16 cellular contexts compared by ENCODE assay signal in the genomic region with DNA sequence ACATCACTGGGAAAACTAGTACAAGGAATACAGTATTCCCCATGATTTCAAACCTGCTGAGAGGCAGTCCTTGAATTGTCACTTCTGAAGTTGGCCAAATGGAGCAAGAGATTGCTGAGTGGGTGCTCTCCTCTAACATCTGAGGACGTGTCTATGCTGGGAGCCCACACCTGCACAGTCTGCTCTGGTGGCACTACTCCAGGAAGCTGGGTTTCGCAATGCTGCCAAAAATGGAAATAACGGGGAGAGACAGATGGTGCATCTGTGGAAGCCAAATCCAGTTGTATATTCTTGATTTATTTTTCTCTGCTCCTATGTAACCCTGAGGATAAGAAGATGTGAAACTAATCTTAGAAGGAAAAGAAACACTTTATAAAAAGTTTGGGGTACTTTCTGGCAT.
DNase-seq lines count a peak whose midpoint lies in the region; ATAC-seq, FAIRE-seq and TF ChIP-seq lines count a peak whose summit lies in the region.
"Had no signal": no experiment of that assay in that cellular context is flagged by ENCODE, and none has a peak within 500 bp of the region (broad histone marks: within the 10 kb centered on the region; RNA-seq: fewer than 3 reads in every experiment).

No MANE protein-coding gene starts in this region.

- no peak for TF ChIP-seq POLR2A in H1 (IDR thresholded peaks at IDR 0.05; ENCODE audit: control extremely low read depth in 1 of 2, low read depth in 2 of 2, low read length in 2 of 2)

- no peaks in the 10 kb centered on the region for H3K79me1 ChIP-seq in H1 (ENCODE audit: low read depth, low read length)

- H2AFZ ChIP-seq in H1 (ENCODE audit: low read length), result no peak overlapping the region

- H3K23me2 ChIP-seq in H1 (ENCODE audit: low read depth, low read length), result no peaks in the 10 kb centered on the region

- H3K79me2 ChIP-seq in H1 (ENCODE audit: control insufficient read depth in 1 of 2, insufficient read depth in 2 of 2, low read length in 2 of 2), result no peaks in the 10 kb centered on the region

- intact Hi-C loops in Right ventricle myocardium superior (cut with DNase I), result no loop called here

- 90% methylated on average over 3 of the region's 3 CpGs; no CpG with 5 or more reads in 1 of the 2 experiments for WGBS in H1 (ENCODE audit: extremely low coverage in 1 of 2, insufficient coverage in 1 of 2, insufficient read length in 1 of 2, insufficient replicate concordance in 2 of 2, low coverage in 1 of 2, low lambda C conversion rate in 2 of 2, missing lambda C conversion rate in 1 of 2), 2 experiments

- no peak overlapping the region for H3K56ac ChIP-seq in H1 (replicated peaks; ENCODE audit: insufficient read length, low read depth, low read length)

- H3K9ac ChIP-seq in H1 (replicated peaks in 1 of 4; ENCODE audit: extremely low read depth in 1 of 4, low read depth in 3 of 4, low read length in 3 of 4), result no peak overlapping the region

- H3K36me3 ChIP-seq in H1 (ENCODE audit: control insufficient read depth in 2 of 4, insufficient read depth in 4 of 4, low read length in 3 of 4), result no peaks in the 10 kb centered on the region
- H3K36me3 ChIP-seq: gastroesophageal sphincter had no signal

- no peaks in the 10 kb centered on the region for H4K20me1 ChIP-seq in H1 (replicated peaks in 1 of 2; ENCODE audit: control insufficient read depth in 1 of 2, insufficient read depth in 2 of 2, low read length in 2 of 2)

- no peak overlapping the region for H2BK15ac ChIP-seq in H1 (ENCODE audit: low read length)

- H4K5ac ChIP-seq in H1 (ENCODE audit: insufficient read length, low read depth, low read length), result no peak overlapping the region

- no peak overlapping the region for H2BK20ac ChIP-seq in H1 (ENCODE audit: low read length)

- TF ChIP-seq CTCF in H1 (IDR thresholded peaks at IDR 0.05; ENCODE audit: control extremely low read depth in 1 of 3, insufficient read depth in 1 of 3, low read depth in 1 of 3, low read length in 3 of 3), result no peak

- H3K4me1 ChIP-seq in H1 (replicated peaks in 1 of 4; ENCODE audit: control insufficient read depth in 3 of 4, insufficient read depth in 4 of 4, low read length in 3 of 4), result no peaks in the 10 kb centered on the region
- H3K4me1 ChIP-seq: gastroesophageal sphincter had no signal

- POLR2A ChIA-PET in H1 (lab: Charles Lee; ENCODE audit: partially characterized antibody), result no interaction called here

- H3K9me3 ChIP-seq in H1 (ENCODE audit: insufficient read depth in 2 of 2, low read depth in 1 of 2, low read length in 1 of 2), result no peaks in the 10 kb centered on the region
- H3K9me3 ChIP-seq: gastroesophageal sphincter had no signal

- no peak overlapping the region for H3K4me3 ChIP-seq in H1 (ENCODE audit: extremely low read depth in 1 of 4, insufficient read depth in 2 of 4, low read depth in 3 of 4, low read length in 4 of 4)
- H3K4me3 ChIP-seq: gastroesophageal sphincter had no signal

- H2BK12ac ChIP-seq in H1 (ENCODE audit: low read depth, low read length), result no peak overlapping the region

- no peak overlapping the region for H2BK5ac ChIP-seq in H1 (ENCODE audit: low read depth, low read length)

- FAIRE-seq in H1 (lab: Jason Lieb, UNC), result no peak
- FAIRE-seq: D721Med had no signal

- CTCF ChIA-PET in H1 (lab: Charles Lee; ENCODE audit: partially characterized antibody), result no interaction called here

- H4K91ac ChIP-seq in H1 (replicated peaks; ENCODE audit: insufficient read length, low read length), result no peak overlapping the region

- ATAC-seq in GM19467 (IDR thresholded peaks at IDR 0.05; ENCODE audit: unreplicated experiment), result no peak
- no peak for ATAC-seq in Right ventricle myocardium superior (ENCODE audit: poor library complexity)
- no peak for ATAC-seq in HG03571 (IDR thresholded peaks at IDR 0.05; ENCODE audit: unreplicated experiment)
- ATAC-seq: activated CD4-positive, CD25-positive, alpha-beta regulatory T cell treated with anti-CD3 and anti-CD28 coated beads, Interleukin-2, amount 50 U/mL, for 24 hours; gastroesophageal sphincter; HCT116 had no signal

- no peak overlapping the region for H3K14ac ChIP-seq in H1 (ENCODE audit: insufficient read length)

- H3K4ac ChIP-seq in H1 (replicated peaks; ENCODE audit: insufficient read length, low read depth, low read length), result no peak overlapping the region

- no peak for TF ChIP-seq EP300 in H1 (IDR thresholded peaks at IDR 0.05; ENCODE audit: borderline replicate concordance in 1 of 2, low read depth in 2 of 2, low read length in 2 of 2)

- H3K27me3 ChIP-seq in H1 (replicated peaks in 1 of 4; ENCODE audit: control insufficient read depth in 3 of 4, extremely low read depth in 1 of 4, insufficient read depth in 3 of 4, low read length in 3 of 4), result no peaks in the 10 kb centered on the region
- H3K27me3 ChIP-seq: gastroesophageal sphincter had no signal

- no peak overlapping the region for H3K4me2 ChIP-seq in H1 (ENCODE audit: insufficient read depth in 1 of 2, low read depth in 2 of 2, low read length in 2 of 2)

- H2BK120ac ChIP-seq in H1 (replicated peaks; ENCODE audit: low read depth, low read length), result no peak overlapping the region

- no peak overlapping the region for H2AK5ac ChIP-seq in H1 (ENCODE audit: low read depth, low read length)

- H3K18ac ChIP-seq in H1 (ENCODE audit: extremely low read depth, low read length), result no peak overlapping the region

- no peak for TF ChIP-seq RAD21 in H1 (IDR thresholded peaks at IDR 0.05 in 1 of 2, conservative IDR thresholded peaks at IDR 0.05 in 1 of 2; ENCODE audit: low read depth in 2 of 2, low read length in 2 of 2)

- DNase-seq in NCI-H82 (lab: John Stamatoyannopoulos, UW) (peak; percentile 8), NCI-H82 treated with DMSO at 0.1 percent for 48 hours (lab: John Stamatoyannopoulos, UW; ENCODE audit: unreplicated experiment) (no peak), NCI-H2171 treated with DMSO at 0.1 percent for 48 hours (lab: John Stamatoyannopoulos, UW) (peak; percentile 90), H1 (ENCODE audit: low read depth in 1 of 2, low spot score in 2 of 2) (no peak), superior temporal gyrus (ENCODE audit: extremely low spot score) (peak; percentile 75), Right ventricle myocardium superior (no peak)
- DNase-seq: activated CD8-positive, alpha-beta memory T cell treated with anti-CD3 and anti-CD28 coated beads, Interleukin-2, amount 50 U/mL, for 4 hours; activated naive CD4-positive, alpha-beta T cell treated with Interleukin-2 at 50 U/mL for 16 hours; KG1; NCI-H187 treated with DMSO at 0.1 percent for 48 hours had no signal

- no peak overlapping the region for H3K23ac ChIP-seq in H1 (ENCODE audit: insufficient read length)

- no peak overlapping the region for H3K27ac ChIP-seq in H1 (ENCODE audit: low read depth, low read length)
- H3K27ac ChIP-seq: gastroesophageal sphincter had no signal

- no peak overlapping the region for H4K8ac ChIP-seq in H1 (ENCODE audit: extremely low read depth, insufficient read depth, low read length)

TF ChIP-seq in H1, 55 proteins besides CTCF, POLR2A, EP300 and RAD21:
- TF ChIP-seq CBX8 (IDR thresholded peaks at IDR 0.05; ENCODE audit: borderline replicate concordance, low read depth, low read length) (no peak), CEBPB (IDR thresholded peaks at IDR 0.05; ENCODE audit: low read depth, low read length) (peak; percentile 10; the same call in 1 of the 2 replicates)

Comparison
In these comparisons a context has a peak if more than half of its experiments do, and no peak if none do; other contexts are left out.
1. DNase-seq: peak in NCI-H82 (single experiment), NCI-H2171 treated with DMSO at 0.1 percent for 48 hours (single experiment) and superior temporal gyrus (single experiment); none in NCI-H82 treated with DMSO at 0.1 percent for 48 hours (single experiment), H1 (0 of 2) and Right ventricle myocardium superior (single experiment).